ENCODE assay signal across 17 cellular contexts in genomic region chr1:83671586-83671985, GRCh38.
"Had no signal": no experiment of that assay in that cellular context is flagged by ENCODE, and none has a peak within 500 bp of the region (broad histone marks: within the 10 kb centered on the region; RNA-seq: fewer than 3 reads in every experiment).

No MANE protein-coding gene starts in this region.

- H3K36me3 ChIP-seq: SJSA1 had no signal

- DNase-seq: KBM-7, MM.1S, NCI-H1092 treated with DMSO at 0.1 percent for 48 hours, NCI-H187, NCI-H2029, NCI-H2081 treated with DMSO at 0.1 percent for 48 hours, NCI-H2171, NCI-H226, NCI-H524, NCI-H526 treated with DMSO at 0.1 percent for 48 hours, NCI-H774, Right ventricle myocardium superior, RPMI8226, SIG-M5 had no signal

- H3K27ac ChIP-seq: SJSA1, SK-N-MC had no signal

- H3K4me1 ChIP-seq: SJSA1 had no signal

- H3K4me3 ChIP-seq: SJSA1, SK-N-MC had no signal

- FAIRE-seq: RCC 7860 had no signal

- H3K9me3 ChIP-seq: SJSA1 had no signal

- H3K27me3 ChIP-seq: SJSA1 had no signal
